ENCODE assay signal across 8 cellular contexts in genomic region chr15:101088788-101089578, GRCh38.
DNase-seq lines count a peak whose midpoint lies in the region; ATAC-seq and TF ChIP-seq lines count a peak whose summit lies in the region.

No MANE protein-coding gene starts in this region.

- no peak overlapping the region for H3K4me3 ChIP-seq in GM12875 (ENCODE audit: low read depth, low read length)

- peak; percentile 25 for DNase-seq in NCI-H2196 treated with DMSO at 0.1 percent for 48 hours (lab: John Stamatoyannopoulos, UW; ENCODE audit: unreplicated experiment)
- peak; percentile 83 for DNase-seq in activated CD8-positive, alpha-beta T cell treated with anti-CD3 and anti-CD28 coated beads for 36 hours
- DNase-seq in effector memory CD8-positive, alpha-beta T cell = peak; percentile 77 to 84 (median 84)
- DNase-seq in mucosa of gallbladder (ENCODE audit: low spot score) = peak; percentile 67
- DNase-seq in stimulated activated CD8-positive, alpha-beta memory T cell treated with anti-CD3 and anti-CD28 coated beads, Interleukin-4, amount 100 ng/mL, for 4 hours (ENCODE audit: low read depth in 2 of 2, low spot score in 1 of 2) = peak; percentile 43 to 70
- DNase-seq in GF-D8 (lab: John Stamatoyannopoulos, UW) = no peak

- no peaks in the 10 kb centered on the region for H3K9me3 Mint-ChIP-seq in activated CD8-positive, alpha-beta T cell treated with anti-CD3 and anti-CD28 coated beads for 36 hours
- no peaks in the 10 kb centered on the region for H3K9me3 Mint-ChIP-seq in effector memory CD8-positive, alpha-beta T cell

- CTCF ChIA-PET in activated CD8-positive, alpha-beta T cell treated with anti-CD3 and anti-CD28 coated beads for 36 hours (lab: Charles Lee) = interaction anchor here (0.6 to 6.6 kb wide), 22 partner anchors 12 to 187 kb away, joined by 3 to 82 read pairs (median 4); no protein-coding TSS in a partner anchor

- peaks cover 8% of the 10 kb centered on the region for H3K4me1 Mint-ChIP-seq in activated CD8-positive, alpha-beta T cell treated with anti-CD3 and anti-CD28 coated beads for 36 hours (ENCODE audit: low read depth)
- H3K4me1 Mint-ChIP-seq in effector memory CD8-positive, alpha-beta T cell (ENCODE audit: low read depth in 2 of 2) = no peaks in the 10 kb centered on the region

- H3K36me3 Mint-ChIP-seq in activated CD8-positive, alpha-beta T cell treated with anti-CD3 and anti-CD28 coated beads for 36 hours (ENCODE audit: low read depth) = no peaks in the 10 kb centered on the region
- H3K36me3 Mint-ChIP-seq in effector memory CD8-positive, alpha-beta T cell (ENCODE audit: insufficient read depth) = no peaks in the 10 kb centered on the region

- H3K27me3 Mint-ChIP-seq in activated CD8-positive, alpha-beta T cell treated with anti-CD3 and anti-CD28 coated beads for 36 hours = no peaks in the 10 kb centered on the region
- peaks cover 0 to 36% of the 10 kb centered on the region in 2 donors for H3K27me3 Mint-ChIP-seq in effector memory CD8-positive, alpha-beta T cell

- peak; percentile 91 for ATAC-seq in HG02678 (IDR thresholded peaks at IDR 0.05; ENCODE audit: unreplicated experiment)
- peak; percentile 97 for ATAC-seq in activated CD8-positive, alpha-beta T cell treated with anti-CD3 and anti-CD28 coated beads for 36 hours
- ATAC-seq in effector memory CD8-positive, alpha-beta T cell (replicated peaks) = peak; percentile 95

- POLR2A ChIA-PET in activated CD8-positive, alpha-beta T cell treated with anti-CD3 and anti-CD28 coated beads for 36 hours (lab: Charles Lee) = interaction anchor here (0.5 to 1.0 kb wide), 2 partner anchors 150 to 161 kb away, joined by 3 read pairs; no protein-coding TSS in a partner anchor

- no peak overlapping the region for H3K4me3 Mint-ChIP-seq in activated CD8-positive, alpha-beta T cell treated with anti-CD3 and anti-CD28 coated beads for 36 hours
- H3K4me3 Mint-ChIP-seq in effector memory CD8-positive, alpha-beta T cell = no peak overlapping the region

- intact Hi-C loops in activated CD8-positive, alpha-beta T cell treated with anti-CD3 and anti-CD28 coated beads for 36 hours (cut with micrococcal nuclease) = loop anchor here (2.0 kb wide), 1 partner anchor 170 kb away; no protein-coding TSS in a partner anchor

- no peak overlapping the region for H3K27ac Mint-ChIP-seq in activated CD8-positive, alpha-beta T cell treated with anti-CD3 and anti-CD28 coated beads for 36 hours
- H3K27ac Mint-ChIP-seq in effector memory CD8-positive, alpha-beta T cell = no peak overlapping the region

- TF ChIP-seq CTCF in GM12875 (IDR thresholded peaks at IDR 0.05; ENCODE audit: borderline replicate concordance, insufficient read depth, low read depth, low read length) = peak; percentile 99
- TF ChIP-seq CTCF in activated CD8-positive, alpha-beta T cell treated with anti-CD3 and anti-CD28 coated beads for 36 hours (IDR thresholded peaks at IDR 0.05) = peak; percentile 99
